Comparison of ENCODE assay signal across 9 cellular contexts in genomic region chr7:100465702-100466311, GRCh38. TPM values are rescaled to one million over a fixed set of nuclear protein-coding genes. Genes with fewer than 3 reads are reported as not detected.
DNase-seq lines count a peak whose midpoint lies in the region; ATAC-seq and TF ChIP-seq lines count a peak whose summit lies in the region.
"Had no signal": no experiment of that assay in that cellular context is flagged by ENCODE, and none has a peak within 500 bp of the region (broad histone marks: within the 10 kb centered on the region; RNA-seq: fewer than 3 reads in every experiment).

No MANE protein-coding gene starts in this region.

- peaks cover 2% of the 10 kb centered on the region for H3K9me3 Mint-ChIP-seq in glutamatergic neuron (ENCODE audit: unreplicated experiment)
- no peaks in the 10 kb centered on the region for H3K9me3 Mint-ChIP-seq in stimulated activated effector memory CD8-positive, alpha-beta T cell treated with anti-CD3 and anti-CD28 coated beads, Interleukin-12 subunit alpha, Interleukin-12 subunit beta, amount 100 ng/mL, for 72 hours

- no peaks in the 10 kb centered on the region for H3K36me3 Mint-ChIP-seq in glutamatergic neuron (ENCODE audit: unreplicated experiment)
- H3K36me3 Mint-ChIP-seq in stimulated activated effector memory CD8-positive, alpha-beta T cell treated with anti-CD3 and anti-CD28 coated beads, Interleukin-12 subunit alpha, Interleukin-12 subunit beta, amount 100 ng/mL, for 72 hours: peaks cover 100% of the 10 kb centered on the region

- DNase-seq in DMS114 treated with DMSO at 0.1 percent for 48 hours (lab: John Stamatoyannopoulos, UW; ENCODE audit: unreplicated experiment) (peak; percentile 19), M059J (ENCODE audit: low read depth) (peak; percentile 86), glutamatergic neuron (no peak), posterior cingulate gyrus (peak; percentile 77 to 99 (median 86))
- DNase-seq in stimulated activated effector memory CD8-positive, alpha-beta T cell treated with anti-CD3 and anti-CD28 coated beads, Interleukin-12 subunit alpha, Interleukin-12 subunit beta, amount 100 ng/mL, for 72 hours (ENCODE audit: low spot score in 2 of 2): no peak
- DNase-seq in activated effector memory CD4-positive, alpha-beta T cell treated with Interleukin-2 at 50 U/mL for 16 hours: no peak

- H3K27me3 Mint-ChIP-seq in glutamatergic neuron (ENCODE audit: unreplicated experiment): peaks cover 2% of the 10 kb centered on the region

- intact Hi-C loops in posterior cingulate gyrus (cut with DNase I): loop anchor here (5.0 kb wide), 2 partner anchors 226 to 261 kb away; partner anchors contain the start of gene GIGYF1

- H3K4me3 Mint-ChIP-seq in glutamatergic neuron (ENCODE audit: unreplicated experiment): no peak overlapping the region
- H3K4me3 Mint-ChIP-seq in stimulated activated effector memory CD8-positive, alpha-beta T cell treated with anti-CD3 and anti-CD28 coated beads, Interleukin-12 subunit alpha, Interleukin-12 subunit beta, amount 100 ng/mL, for 72 hours: no peak overlapping the region

- H3K27ac ChIP-seq in VCaP: peak overlapping the region; percentile 68
- H3K27ac ChIP-seq: KMS-11 had no signal

- peak; percentile 90 for TF ChIP-seq CTCF in VCaP (conservative IDR thresholded peaks at IDR 0.05)
- TF ChIP-seq CTCF in glutamatergic neuron (IDR thresholded peaks at IDR 0.05; ENCODE audit: partially characterized antibody, unreplicated experiment): peak; percentile 34

- H3K4me1 Mint-ChIP-seq in glutamatergic neuron (ENCODE audit: low read depth, unreplicated experiment): no peaks in the 10 kb centered on the region
- peaks cover 16% of the 10 kb centered on the region for H3K4me1 Mint-ChIP-seq in stimulated activated effector memory CD8-positive, alpha-beta T cell treated with anti-CD3 and anti-CD28 coated beads, Interleukin-12 subunit alpha, Interleukin-12 subunit beta, amount 100 ng/mL, for 72 hours

- H3K27ac Mint-ChIP-seq in glutamatergic neuron (ENCODE audit: unreplicated experiment): no peak overlapping the region
- H3K27ac Mint-ChIP-seq in stimulated activated effector memory CD8-positive, alpha-beta T cell treated with anti-CD3 and anti-CD28 coated beads, Interleukin-12 subunit alpha, Interleukin-12 subunit beta, amount 100 ng/mL, for 72 hours: no peak overlapping the region

- ATAC-seq in stimulated activated effector memory CD8-positive, alpha-beta T cell treated with anti-CD3 and anti-CD28 coated beads, Interleukin-12 subunit alpha, Interleukin-12 subunit beta, amount 100 ng/mL, for 72 hours: no peak
- ATAC-seq in HG03354 (IDR thresholded peaks at IDR 0.05; ENCODE audit: poor library complexity, severe bottlenecking, unreplicated experiment): no peak

RNA-seq across cellular contexts. Expression of gene SPACDR, which starts 1.7 kb away (rescaled TPM):
- total RNA-seq in M059J (2014; rRNA removed; shearing (Covaris generic)): 2.4 TPM in 1 of 2 replicates, not detected in the other
- 1.7 TPM for total RNA-seq in glutamatergic neuron (ENCODE audit: unreplicated experiment)

RNA-seq across cellular contexts. Expression of gene TSC22D4, which starts 13.2 kb away (rescaled TPM):
- total RNA-seq in M059J (2014; rRNA removed; shearing (Covaris generic)): 28.1 and 43.6 TPM in 2 replicates
- 39.6 TPM for total RNA-seq in glutamatergic neuron (ENCODE audit: unreplicated experiment)

RNA-seq across cellular contexts. Expression of gene NYAP1, which starts 17.9 kb away (rescaled TPM):
- 0.02 TPM in 1 of 2 replicates, not detected in the other for total RNA-seq in M059J (2014; rRNA removed; shearing (Covaris generic))
- total RNA-seq in glutamatergic neuron (ENCODE audit: unreplicated experiment): 36.6 TPM

RNA-seq across cellular contexts. Expression of gene PPP1R35, which starts 29.5 kb away (rescaled TPM):
- total RNA-seq in M059J (2014; rRNA removed; shearing (Covaris generic)): 17.7 and 23.7 TPM in 2 replicates
- total RNA-seq in glutamatergic neuron (ENCODE audit: unreplicated experiment): 24.1 TPM

RNA-seq across cellular contexts. Expression of gene MEPCE, which starts 36.2 kb away (rescaled TPM):
- 32.7 and 48.2 TPM in 2 replicates for total RNA-seq in M059J (2014; rRNA removed; shearing (Covaris generic))
- 18.5 TPM for total RNA-seq in glutamatergic neuron (ENCODE audit: unreplicated experiment)

Comparison
In these comparisons a context has a peak if more than half of its experiments do, and no peak if none do; other contexts are left out.
1. DNase-seq: peak in DMS114 treated with DMSO at 0.1 percent for 48 hours (single experiment), M059J (single experiment) and posterior cingulate gyrus (10 of 10); none in glutamatergic neuron (single experiment), stimulated activated effector memory CD8-positive, alpha-beta T cell treated with anti-CD3 and anti-CD28 coated beads, Interleukin-12 subunit alpha, Interleukin-12 subunit beta, amount 100 ng/mL, for 72 hours (0 of 2) and activated effector memory CD4-positive, alpha-beta T cell treated with Interleukin-2 at 50 U/mL for 16 hours (single experiment).
2. RNA of gene NYAP1, which starts 17.9 kb away (total RNA-seq): 36.6 TPM in glutamatergic neuron (single experiment); 0.02 TPM in M059J; every median in the first group is over 10 times any median in the second.